Comparison of ENCODE assay signal across 1 cellular context in genomic region chr9:68961587-68961986, GRCh38.
A peak's percentile ranks its signal among the peaks of the same experiment; 100 is the strongest.
TF ChIP-seq lines count a peak whose summit lies in the region.

No MANE protein-coding gene starts in this region.

TF ChIP-seq in K562, 482 proteins besides CTCF, POLR2A, EP300 and RAD21 (continued from another document):
- TF ChIP-seq CGGBP1 (CRISPR knock-in tag; IDR thresholded peaks at IDR 0.05) (no peak), PBX2 (CRISPR knock-in tag; IDR thresholded peaks at IDR 0.05; ENCODE audit: low read depth) (no peak), PBX2 (tag; conservative IDR thresholded peaks at IDR 0.05; ENCODE audit: low read depth) (peak; percentile 54), TCF3 (CRISPR knock-in tag; IDR thresholded peaks at IDR 0.05) (peak; percentile 67), ZBTB8A (IDR thresholded peaks at IDR 0.05; ENCODE audit: partially characterized antibody) (no peak), TRIM24 (IDR thresholded peaks at IDR 0.05) (0 out of 4 replicates have a peak, but pooled peaks of 1 of the 2 experiments have one; percentile 11), DACH1 (IDR thresholded peaks at IDR 0.05; ENCODE audit: partially characterized antibody) (peak; percentile 52), HIVEP1 (CRISPR knock-in tag; IDR thresholded peaks at IDR 0.05) (no peak), MEIS2 (IDR thresholded peaks at IDR 0.05; ENCODE audit: partially characterized antibody) (peak; percentile 66), GATAD2B (IDR thresholded peaks at IDR 0.05; ENCODE audit: borderline replicate concordance) (no peak), FOSL1 (tag; conservative IDR thresholded peaks at IDR 0.05) (peak; percentile 46; the same call in 1 of the 2 replicates), PKNOX1 (IDR thresholded peaks at IDR 0.05) (peak; percentile 87), CBFA2T3 (IDR thresholded peaks at IDR 0.05) (peak; percentile 85), HNRNPK (IDR thresholded peaks at IDR 0.05; ENCODE audit: low read depth, low read length, poor library complexity, severe bottlenecking) (no peak), SMARCA4 (IDR thresholded peaks at IDR 0.05) (peak; percentile 55), TAL1 (IDR thresholded peaks at IDR 0.05) (peak; percentile 59), DPF2 (IDR thresholded peaks at IDR 0.05) (peak; percentile 72), POLR2AphosphoS5 (IDR thresholded peaks at IDR 0.05; ENCODE audit: control insufficient read depth, insufficient read depth, low read depth, low read length) (peak; percentile 54; the same call in 1 of the 2 replicates), HDAC2 (IDR thresholded peaks at IDR 0.05) (no peak), MECOM (CRISPR knock-in tag; IDR thresholded peaks at IDR 0.05) (peak; percentile 66; the same call in 1 of the 2 replicates), ZNF766 (CRISPR knock-in tag; conservative IDR thresholded peaks at IDR 0.05) (peak; percentile 91), EGR1 (conservative IDR thresholded peaks at IDR 0.05) (peak; percentile 76), NFIC (IDR thresholded peaks at IDR 0.05) (0 out of 2 replicates have a peak, but pooled peaks have one; percentile 37), DNMT1 (IDR thresholded peaks at IDR 0.05) (no peak), TSC22D4 (tag; IDR thresholded peaks at IDR 0.05) (no peak), CUX1 (CRISPR knock-in tag; IDR thresholded peaks at IDR 0.05) (no peak), HMBOX1 (IDR thresholded peaks at IDR 0.05) (peak; percentile 91), KDM1A (IDR thresholded peaks at IDR 0.05) (peak; percentile 63 to 69), NFE2 (IDR thresholded peaks at IDR 0.05; ENCODE audit: low read depth) (peak; percentile 24; the same call in 1 of the 2 replicates), MEF2A (IDR thresholded peaks at IDR 0.05; ENCODE audit: control insufficient read depth, low read depth, low read length) (peak; percentile 59; the same call in 1 of the 2 replicates), BCOR (IDR thresholded peaks at IDR 0.05) (no peak), TEAD4 (IDR thresholded peaks at IDR 0.05; ENCODE audit: low read length) (peak; percentile 63; the same call in 1 of the 2 replicates), TEAD4 (CRISPR knock-in tag; IDR thresholded peaks at IDR 0.05; ENCODE audit: borderline replicate concordance) (no peak), GATA2 (CRISPR knock-in tag; IDR thresholded peaks at IDR 0.05) (0 out of 2 replicates have a peak, but pooled peaks have one; percentile 29), CHAMP1 (IDR thresholded peaks at IDR 0.05) (peak; percentile 24; the same call in 1 of the 2 replicates), PHF21A (IDR thresholded peaks at IDR 0.05; ENCODE audit: borderline replicate concordance, low read depth) (peak; percentile 37; the same call in 1 of the 2 replicates), NCOR1 (IDR thresholded peaks at IDR 0.05) (peak; percentile 57), RCOR1 (IDR thresholded peaks at IDR 0.05; ENCODE audit: borderline replicate concordance in 1 of 2, low read depth in 2 of 2, low read length in 2 of 2) (peak in 1 of 2 experiments; percentile 82; a peak in 1 of 4 replicates), CBFA2T2 (conservative IDR thresholded peaks at IDR 0.05) (peak; percentile 68), JUND (IDR thresholded peaks at IDR 0.05; ENCODE audit: borderline replicate concordance, low read depth, low read length) (0 out of 2 replicates have a peak, but pooled peaks have one; percentile 15), JUND (tag; IDR thresholded peaks at IDR 0.05; ENCODE audit: borderline replicate concordance, low read depth, low read length) (peak; percentile 31; the same call in 1 of the 3 replicates), NCOA2 (IDR thresholded peaks at IDR 0.05; ENCODE audit: partially characterized antibody in 2 of 2) (peak in 1 of 2 experiments; percentile 37), UBTF (IDR thresholded peaks at IDR 0.05; ENCODE audit: borderline replicate concordance in 1 of 2, low read depth in 2 of 2, low read length in 2 of 2) (peak in 1 of 2 experiments; percentile 84; a peak in 1 of 4 replicates)
